In the genomic region with DNA sequence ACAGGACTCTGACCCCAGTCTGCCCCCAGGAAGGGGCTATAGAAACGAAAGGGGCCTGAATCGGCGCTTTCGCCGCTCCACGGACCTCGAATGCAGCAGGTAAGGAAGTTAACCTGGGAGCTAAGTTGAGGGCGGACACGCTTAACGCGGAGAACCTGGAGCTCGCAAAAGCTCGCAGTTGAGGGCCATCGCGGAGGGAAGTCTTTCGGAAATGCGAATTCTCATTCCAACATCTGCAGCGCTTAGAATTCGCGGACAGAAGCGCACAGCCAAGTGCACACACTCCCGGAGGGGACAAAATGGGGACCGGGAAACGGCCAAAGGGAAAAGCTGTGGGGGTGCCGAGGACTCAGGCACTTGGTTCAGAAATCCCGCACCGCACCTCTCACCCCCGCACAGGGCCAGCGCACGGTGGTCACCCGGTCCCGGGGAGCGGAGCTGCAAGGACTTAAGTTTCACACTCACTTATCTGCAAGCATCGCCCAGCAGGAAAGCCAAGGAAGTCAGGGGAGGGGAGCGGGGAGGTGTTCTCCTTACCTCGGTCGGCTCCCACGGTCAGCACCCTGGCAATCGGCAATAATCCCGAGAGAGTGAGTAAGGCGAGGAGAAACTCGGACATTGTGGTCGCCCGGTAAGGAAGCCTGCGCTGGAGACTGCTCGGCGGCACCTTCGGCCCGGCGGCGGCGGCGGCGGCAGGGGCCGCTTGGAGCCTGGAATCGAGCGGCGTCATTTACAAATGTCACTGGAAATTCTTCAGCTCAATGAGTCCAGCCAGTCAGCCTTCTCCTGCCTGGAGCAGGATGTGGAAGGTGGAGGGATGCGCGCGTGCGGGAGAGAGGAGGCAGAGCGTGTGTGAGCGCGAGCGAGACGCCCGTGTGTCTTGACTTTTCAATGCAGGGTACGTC, we compare ENCODE assay signal across 8 cellular contexts. TPM values are rescaled to one million over a fixed set of nuclear protein-coding genes. Genes with fewer than 3 reads are reported as not detected.
DNase-seq lines count a peak whose midpoint lies in the region; ATAC-seq and TF ChIP-seq lines count a peak whose summit lies in the region.

No MANE protein-coding gene starts in this region.

- H3K9me3 Mint-ChIP-seq in endothelial cell (ENCODE audit: unreplicated experiment): no peaks in the 10 kb centered on the region

- TF ChIP-seq CTCF in RWPE1 (conservative IDR thresholded peaks at IDR 0.05; ENCODE audit: low read depth): no peak
- TF ChIP-seq CTCF in endothelial cell (IDR thresholded peaks at IDR 0.05; ENCODE audit: unreplicated experiment): no peak
- no peak for TF ChIP-seq CTCF in tibial nerve (IDR thresholded peaks at IDR 0.05)

- 1% methylated on average over 65 to 66 of the region's 69 CpGs for WGBS in tibial nerve, 2 donors

- peaks cover 3% of the 10 kb centered on the region for H3K27me3 Mint-ChIP-seq in endothelial cell (ENCODE audit: unreplicated experiment)

- POLR2A ChIA-PET in RWPE1 (lab: Yijun Ruan, JAX; ENCODE audit: low non-redundant PET): no interaction called here

- no peak overlapping the region for H3K4me2 ChIP-seq in Karpas-422 (ENCODE audit: low read depth, low read length, poor library complexity, severe bottlenecking)

- H3K27me3 ChIP-seq in tibial nerve (no peaks in the 10 kb centered on the region), Karpas-422 (ENCODE audit: low read length) (no peaks in the 10 kb centered on the region)

- no peaks in the 10 kb centered on the region for H3K36me3 Mint-ChIP-seq in endothelial cell (ENCODE audit: low read depth, unreplicated experiment)

- ATAC-seq in GM18502 (IDR thresholded peaks at IDR 0.05; ENCODE audit: poor library complexity, unreplicated experiment): peak; percentile 48
- peak; percentile 34 for ATAC-seq in HG02884 (IDR thresholded peaks at IDR 0.05; ENCODE audit: unreplicated experiment)

- H3K9me3 ChIP-seq in tibial nerve (no peaks in the 10 kb centered on the region), Karpas-422 (ENCODE audit: low read length) (no peaks in the 10 kb centered on the region; the same call in none of the 2 replicates)

- no peaks in the 10 kb centered on the region for H3K36me3 ChIP-seq in tibial nerve
- H3K36me3 ChIP-seq in Karpas-422 (ENCODE audit: insufficient read depth, low read length): no peaks in the 10 kb centered on the region

- H3K4me3 Mint-ChIP-seq in endothelial cell (ENCODE audit: unreplicated experiment): peak overlapping the region; percentile 96

- peak overlapping the region; percentile 92 for H3K27ac Mint-ChIP-seq in endothelial cell (ENCODE audit: unreplicated experiment)

- no peaks in the 10 kb centered on the region for H4K20me1 ChIP-seq in Karpas-422 (ENCODE audit: insufficient read depth, low read depth, low read length)

- H3K4me3 ChIP-seq in tibial nerve: peak overlapping the region; percentile 31 to 60 (median 49)
- H3K4me3 ChIP-seq in Karpas-422 (ENCODE audit: low read length): no peak overlapping the region

- TF ChIP-seq POLR2A in tibial nerve (IDR thresholded peaks at IDR 0.05): no peak

- DNase-seq in RWPE1 (ENCODE audit: low spot score) (peak; percentile 26), endothelial cell (ENCODE audit: low spot score) (peak; percentile 56), lung microvascular endothelial cell (ENCODE audit: low read depth in 2 of 2) (peak; percentile 57 to 62), tibial nerve (ENCODE audit: low spot score in 2 of 2) (peak; percentile 19 to 36), Karpas-422 (no peak)
- DNase-seq in stimulated activated CD4-positive, alpha-beta T cell treated with anti-CD3 and anti-CD28 coated beads, Interleukin-1b, Interleukin-23, amount 100 ng/mL, for 48 hours: no peak

- no peaks in the 10 kb centered on the region for H3K79me2 ChIP-seq in Karpas-422 (ENCODE audit: low read length)

- CTCF ChIA-PET in RWPE1 (lab: Yijun Ruan, JAX): interaction anchor here (0.7 to 1.0 kb wide), 3 partner anchors 10 to 1266 kb away, joined by 4 to 5 read pairs (median 4); no protein-coding TSS in a partner anchor

- no peaks in the 10 kb centered on the region for H3K9me2 ChIP-seq in Karpas-422 (replicated peaks; ENCODE audit: insufficient read depth, low read length)

- H3K9ac ChIP-seq in Karpas-422 (ENCODE audit: low read length): no peak overlapping the region

- no peak overlapping the region for H2AFZ ChIP-seq in Karpas-422 (ENCODE audit: low read length)

- TF ChIP-seq EP300 in tibial nerve (IDR thresholded peaks at IDR 0.05): no peak

- peaks cover 9% of the 10 kb centered on the region for H3K4me1 Mint-ChIP-seq in endothelial cell (ENCODE audit: unreplicated experiment)

- H3K4me1 ChIP-seq in tibial nerve (peaks cover 0 to 20% (median 0%) of the 10 kb centered on the region in 4 donors), Karpas-422 (ENCODE audit: low read length) (no peaks in the 10 kb centered on the region)

- no peak overlapping the region for H3K27ac ChIP-seq in RWPE1
- peak overlapping the region in 1 of 4 donors; percentile 22 for H3K27ac ChIP-seq in tibial nerve
- H3K27ac ChIP-seq in Karpas-422 (ENCODE audit: low read length): no peak overlapping the region

RNA-seq across cellular contexts. Expression of a gene that starts 0.5 kb away (rescaled TPM):
- total RNA-seq in endothelial cell (ENCODE audit: unreplicated experiment): 1.4 TPM
- total RNA-seq in lung microvascular endothelial cell: under 0.01 TPM in 1 of 2 replicates, not detected in the other
- total RNA-seq in tibial nerve: 1 to 10 TPM; 1.2 to 3.3 (median 2.6) TPM
- total RNA-seq in Karpas-422 (2014; rRNA removed; shearing (Covaris generic); ENCODE audit: low replicate concordance): not detected in 2 replicates

Comparison
In these comparisons a context has a peak if more than half of its experiments do, and no peak if none do; other contexts are left out.
1. DNase-seq: peak in RWPE1 (single experiment), endothelial cell (single experiment), lung microvascular endothelial cell (2 of 2) and tibial nerve (2 of 2); none in Karpas-422 (single experiment) and stimulated activated CD4-positive, alpha-beta T cell treated with anti-CD3 and anti-CD28 coated beads, Interleukin-1b, Interleukin-23, amount 100 ng/mL, for 48 hours (single experiment).